Comparison of ENCODE assay signal across 12 cellular contexts in the genomic region with DNA sequence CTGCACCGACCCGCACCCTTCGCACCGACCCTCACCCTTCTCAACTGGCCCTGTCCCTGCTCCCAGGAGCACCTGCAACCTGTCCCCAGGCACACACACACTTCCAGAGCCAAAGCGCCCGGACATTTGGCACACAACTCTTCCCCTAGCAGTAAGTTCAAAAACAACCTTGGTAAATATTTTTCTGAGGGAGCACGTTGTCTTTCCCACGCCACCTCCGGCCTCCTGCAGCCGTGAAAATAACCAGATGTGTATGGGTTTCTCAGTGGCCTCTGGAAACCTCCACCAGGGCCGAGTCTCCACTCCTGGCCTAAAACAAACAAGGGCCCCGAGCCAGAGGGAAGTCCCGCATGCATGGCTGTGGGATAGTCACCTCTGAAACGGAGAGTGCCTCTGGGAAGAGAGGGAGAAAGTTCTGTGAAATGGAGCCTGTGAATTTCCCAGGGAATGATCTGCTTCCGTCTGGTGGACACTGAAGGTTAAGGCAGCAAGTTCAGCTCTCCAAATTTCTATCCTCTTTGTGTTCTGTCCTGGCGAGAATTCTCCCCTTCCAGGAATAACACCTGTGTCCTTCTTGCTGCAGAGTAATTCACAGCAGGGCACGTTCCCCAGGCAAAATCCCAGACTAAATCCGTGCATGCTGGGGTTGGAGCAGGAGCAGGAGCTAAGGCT. TPM values are rescaled to one million over a fixed set of nuclear protein-coding genes. Genes with fewer than 3 reads are reported as not detected.
DNase-seq lines count a peak whose midpoint lies in the region; ATAC-seq and TF ChIP-seq lines count a peak whose summit lies in the region.
"Had no signal": no experiment of that assay in that cellular context is flagged by ENCODE, and none has a peak within 500 bp of the region (broad histone marks: within the 10 kb centered on the region; RNA-seq: fewer than 3 reads in every experiment).

No MANE protein-coding gene starts in this region.

- 35 to 37% methylated on average over 18 of the region's 18 CpGs for WGBS in heart right ventricle, 2 donors

- H3K36me3 ChIP-seq in heart right ventricle: peaks cover 0 to 11% (median 0%) of the 10 kb centered on the region in 9 donors
- H3K36me3 ChIP-seq in osteoblast (ENCODE audit: insufficient read depth, low read length): no peaks in the 10 kb centered on the region

- POLR2A ChIA-PET in AG04450 (lab: Yijun Ruan, JAX): no interaction called here

- no peak overlapping the region for H3K4me2 ChIP-seq in osteoblast (ENCODE audit: insufficient read depth, low read length)
- H3K4me2 ChIP-seq: smooth muscle cell had no signal

- no peaks in the 10 kb centered on the region for H4K20me1 ChIP-seq in osteoblast (ENCODE audit: insufficient read depth, low read length)

- H3K9me3 ChIP-seq in AG04450 (ENCODE audit: control insufficient read depth, insufficient read depth, low read length) (no peaks in the 10 kb centered on the region), heart right ventricle (no peaks in the 10 kb centered on the region), osteoblast (ENCODE audit: low read depth, low read length) (no peaks in the 10 kb centered on the region)

- H2AFZ ChIP-seq in osteoblast (ENCODE audit: low read length): peak overlapping the region; percentile 74

- intact Hi-C loops in heart right ventricle (cut with DNase I): loop anchor here in 7 of 10 donors (2.0 to 10.0 kb wide), 4 partner anchors 28 to 114 kb away; no protein-coding TSS in a partner anchor

- H3K4me1 ChIP-seq in heart right ventricle (peaks cover 36 to 100% (median 83%) of the 10 kb centered on the region in 9 donors), osteoblast (ENCODE audit: insufficient read depth, low read length) (peaks cover 10% of the 10 kb centered on the region)

- H3K4me3 ChIP-seq in AG04450 (ENCODE audit: low read depth, low read length) (no peak overlapping the region), WI38 (ENCODE audit: low read depth, low read length) (no peak overlapping the region), heart right ventricle (peak overlapping the region in 2 of 10 donors; percentile 6 to 22), osteoblast (ENCODE audit: insufficient read depth, low read length) (no peak overlapping the region)
- H3K4me3 ChIP-seq: smooth muscle cell had no signal

- ATAC-seq in heart right ventricle: peak in 6 of 8 donors; percentile 4 to 45 (median 20)

- H3K27ac ChIP-seq in AG04450 (ENCODE audit: low read depth, low read length) (no peak overlapping the region), heart right ventricle (peak overlapping the region; percentile 55 to 92 (median 78)), osteoblast (ENCODE audit: low read depth, low read length) (no peak overlapping the region)

- DNase-seq in AG04450 (ENCODE audit: low read depth, low spot score) (no peak), heart right ventricle (peak in 1 of 2 donors; percentile 62), osteoblast (ENCODE audit: insufficient read length, low spot score, missing footprints) (peak; percentile 69), CD1c-positive myeloid dendritic cell (ENCODE audit: extremely low spot score) (no peak), HUDEP-2 (lab: John Stamatoyannopoulos, UW; ENCODE audit: unreplicated experiment in 76 of 76) (no peak), GM10266 (ENCODE audit: extremely low spot score) (no peak), EL (no peak)
- DNase-seq: activated CD4-positive, alpha-beta T cell treated with anti-CD3 and anti-CD28 coated beads, Interleukin-2, amount 50 U/mL, for 48 hours; NCI-H526; SW 1271 had no signal

- CTCF ChIA-PET in AG04450 (lab: Charles Lee): no interaction called here

- peaks cover 60% of the 10 kb centered on the region for H3K79me2 ChIP-seq in osteoblast (ENCODE audit: insufficient read depth, low read length)

- 0 out of 2 replicates have a peak, but pooled peaks have one; percentile 20 for TF ChIP-seq CTCF in AG04450 (IDR thresholded peaks at IDR 0.05; ENCODE audit: low read depth, low read length)
- peak; percentile 33; the same call in 1 of the 2 replicates for TF ChIP-seq CTCF in WI38 (IDR thresholded peaks at IDR 0.05; ENCODE audit: low read depth, low read length)
- peak in 8 of 9 donors; percentile 20 to 52 (median 38) for TF ChIP-seq CTCF in heart right ventricle (IDR thresholded peaks at IDR 0.05)
- TF ChIP-seq CTCF in osteoblast (IDR thresholded peaks at IDR 0.05; ENCODE audit: extremely low read depth, low read depth, low read length): peak; percentile 29
- no peak for TF ChIP-seq CTCF in GM10266 (IDR thresholded peaks at IDR 0.05; ENCODE audit: control insufficient read depth, insufficient read depth, low read depth, missing control alignments)

- no peaks in the 10 kb centered on the region for H3K27me3 ChIP-seq in AG04450 (ENCODE audit: control insufficient read depth, insufficient read depth, low read length)
- no peaks in the 10 kb centered on the region for H3K27me3 ChIP-seq in heart right ventricle
- H3K27me3 ChIP-seq in osteoblast (ENCODE audit: insufficient read depth, low read length): no peaks in the 10 kb centered on the region

RNA-seq across cellular contexts. Expression of a gene that starts 15.8 kb away (rescaled TPM):
- polyA plus RNA-seq in AG04450 (2011; rRNA removed): 0.79 and 0.92 TPM in 2 replicates
- 1.2 and 1.5 TPM in 2 replicates for polyA minus RNA-seq in AG04450 (2011; rRNA and poly(A)+ RNA removed)
- 100 to 1,000 TPM in 1 of 10 donors, 10 to 100 TPM in 9; 43.7 to 162 (median 71.0) TPM for total RNA-seq in heart right ventricle
- 10 to 100 TPM; 34.4 to 41.3 TPM for polyA plus RNA-seq in heart right ventricle
- 0.88 and 1.4 TPM in 2 replicates for total RNA-seq in osteoblast

Comparison
In these comparisons a context has a peak if more than half of its experiments do, and no peak if none do; other contexts are left out.
1. H3K27ac ChIP-seq: peak in heart right ventricle (10 of 10); none in AG04450 (single experiment) and osteoblast (single experiment).
2. RNA of a gene that starts 15.8 kb away (total RNA-seq): 43.7 to 162 TPM in heart right ventricle; 0.88 to 1.4 TPM in osteoblast; every median in the first group is over 10 times any median in the second.